8 cellular contexts compared by ENCODE assay signal in the genomic region with DNA sequence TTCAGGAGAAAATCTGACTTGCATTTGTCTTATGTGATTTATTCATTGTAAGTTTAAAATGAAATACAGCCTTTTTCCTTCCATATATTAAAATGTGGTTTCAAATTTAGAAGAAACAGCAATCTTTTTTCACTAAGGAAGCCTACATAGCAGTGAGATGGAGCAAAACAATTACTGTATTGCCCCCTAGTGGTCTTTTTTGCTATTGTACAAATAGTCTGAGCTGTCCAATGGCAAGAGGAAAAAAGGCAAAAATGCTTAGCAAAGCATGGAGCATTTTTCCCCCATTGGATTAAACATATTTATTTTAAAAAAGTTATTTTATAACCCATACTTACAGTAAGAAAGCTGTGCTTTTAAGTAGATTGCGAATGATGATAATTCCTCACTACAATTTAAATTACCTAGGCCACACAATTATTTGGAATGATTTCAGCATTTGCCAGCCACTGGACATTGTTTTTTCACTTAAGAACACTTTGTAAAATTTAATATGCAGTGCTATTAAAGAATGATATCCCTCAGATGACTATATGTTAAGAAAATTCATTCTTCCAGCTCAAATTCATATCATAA.
A peak's percentile ranks its signal among the peaks of the same experiment; 100 is the strongest.
DNase-seq lines count a peak whose midpoint lies in the region; ATAC-seq and TF ChIP-seq lines count a peak whose summit lies in the region.

No MANE protein-coding gene starts in this region.

- H3K9ac ChIP-seq in mesenchymal stem cell (ENCODE audit: low read length): peak overlapping the region; percentile 39

- WGBS in mesenchymal stem cell: no CpG with 5 or more reads among the region's 1 CpG

- H2AFZ ChIP-seq in PC-9: no peak overlapping the region
- H2AFZ ChIP-seq in mesenchymal stem cell (ENCODE audit: low read depth, low read length): no peak overlapping the region

- H3K36me3 ChIP-seq in PC-9 (ENCODE audit: low read depth) (no peaks in the 10 kb centered on the region), mesenchymal stem cell (ENCODE audit: control insufficient read depth in 1 of 2, insufficient read depth in 2 of 2, low read depth in 1 of 2, low read length in 2 of 2) (no peaks in the 10 kb centered on the region)

- H3K4me1 ChIP-seq in PC-9 (replicated peaks; ENCODE audit: insufficient read depth): peaks cover 14% of the 10 kb centered on the region
- no peaks in the 10 kb centered on the region for H3K4me1 ChIP-seq in mesenchymal stem cell (ENCODE audit: control insufficient read depth, insufficient read depth, low read depth, low read length)

- H3K27ac Mint-ChIP-seq in activated naive CD8-positive, alpha-beta T cell treated with anti-CD3 and anti-CD28 coated beads, Interleukin-2, amount 10 ng/mL, durations not matched to agents 7 days and 5 days: no peak overlapping the region
- no peak overlapping the region for H3K27ac Mint-ChIP-seq in activated naive CD8-positive, alpha-beta T cell treated with anti-CD3 and anti-CD28 coated beads for 36 hours

- H3K18ac ChIP-seq in mesenchymal stem cell (ENCODE audit: low read depth in 1 of 2, low read length in 2 of 2): no peak overlapping the region

- H3K4me3 ChIP-seq in PC-9 (no peak overlapping the region), mesenchymal stem cell (ENCODE audit: insufficient read depth in 1 of 2, low read depth in 1 of 2, low read length in 2 of 2) (no peak overlapping the region)

- TF ChIP-seq CTCF in PC-9 (conservative IDR thresholded peaks at IDR 0.05): peak; percentile 89

- BruUV-seq in PC-9 (replicated peaks; lab: Mats Ljungman, UMichigan): no TSS peak

- no peaks in the 10 kb centered on the region for H3K36me3 Mint-ChIP-seq in activated naive CD8-positive, alpha-beta T cell treated with anti-CD3 and anti-CD28 coated beads, Interleukin-2, amount 10 ng/mL, durations not matched to agents 7 days and 5 days
- H3K36me3 Mint-ChIP-seq in activated naive CD8-positive, alpha-beta T cell treated with anti-CD3 and anti-CD28 coated beads for 36 hours: no peaks in the 10 kb centered on the region

- DNase-seq in activated naive CD8-positive, alpha-beta T cell treated with anti-CD3 and anti-CD28 coated beads, Interleukin-2, amount 10 ng/mL, durations not matched to agents 7 days and 5 days: no peak
- DNase-seq in activated naive CD8-positive, alpha-beta T cell treated with anti-CD3 and anti-CD28 coated beads for 36 hours: no peak
- DNase-seq in H4 (ENCODE audit: low spot score) (peak; percentile 57), KG1 (lab: John Stamatoyannopoulos, UW) (peak; percentile 69), PC-9 (peak in 1 of 2 experiments; percentile 62), dermis microvascular lymphatic vessel endothelial cell (ENCODE audit: low read depth in 2 of 2) (peak; percentile 63 to 70), mesenchymal stem cell (peak; percentile 79)
- no peak for DNase-seq in activated CD4-positive, alpha-beta T cell treated with anti-CD3 and anti-CD28 coated beads, Interleukin-2, amount 50 U/mL, for 1 hour

- ATAC-seq in activated naive CD8-positive, alpha-beta T cell treated with anti-CD3 and anti-CD28 coated beads, Interleukin-2, amount 10 ng/mL, durations not matched to agents 7 days and 5 days (ENCODE audit: low read depth): peak; percentile 73

- no peak overlapping the region for H2BK5ac ChIP-seq in mesenchymal stem cell (ENCODE audit: low read depth, low read length, poor library complexity, severe bottlenecking)

- CTCF ChIA-PET in PC-9 (lab: Charles Lee): interaction anchor here (0.5 to 0.9 kb wide), 5 partner anchors 25 to 1428 kb away, joined by 3 to 6 read pairs (median 4); a partner anchor contains a TSS

- no peak overlapping the region for H3K4ac ChIP-seq in mesenchymal stem cell (ENCODE audit: low read depth in 1 of 2, low read length in 2 of 2)

- H2BK12ac ChIP-seq in mesenchymal stem cell (ENCODE audit: low read length in 2 of 2): no peak overlapping the region

- H4K20me1 ChIP-seq in PC-9 (ENCODE audit: insufficient read depth): no peaks in the 10 kb centered on the region

- no peak overlapping the region for H3K14ac ChIP-seq in mesenchymal stem cell (ENCODE audit: low read length in 2 of 2)

- intact Hi-C loops in PC-9 (cut with micrococcal nuclease; ENCODE audit: unreplicated experiment): loop anchor here (1.0 to 10.0 kb wide), 5 partner anchors 121 to 1173 kb away; no protein-coding TSS in a partner anchor

- no peak overlapping the region for H3K23ac ChIP-seq in mesenchymal stem cell (ENCODE audit: low read length in 2 of 2)

- H2AK5ac ChIP-seq in mesenchymal stem cell (ENCODE audit: low read length, severe bottlenecking): no peak overlapping the region

- no peak overlapping the region for H2BK15ac ChIP-seq in mesenchymal stem cell (ENCODE audit: low read depth, poor library complexity, severe bottlenecking)

- no peaks in the 10 kb centered on the region for H3K9me3 Mint-ChIP-seq in activated naive CD8-positive, alpha-beta T cell treated with anti-CD3 and anti-CD28 coated beads, Interleukin-2, amount 10 ng/mL, durations not matched to agents 7 days and 5 days
- H3K9me3 Mint-ChIP-seq in activated naive CD8-positive, alpha-beta T cell treated with anti-CD3 and anti-CD28 coated beads for 36 hours: no peaks in the 10 kb centered on the region

- H3K27me3 ChIP-seq in PC-9 (ENCODE audit: insufficient read depth, low read depth) (no peaks in the 10 kb centered on the region), mesenchymal stem cell (ENCODE audit: control insufficient read depth in 1 of 2, insufficient read depth in 1 of 2, low read length in 2 of 2) (no peaks in the 10 kb centered on the region)

- POLR2A ChIA-PET in activated naive CD8-positive, alpha-beta T cell treated with anti-CD3 and anti-CD28 coated beads, Interleukin-2, amount 10 ng/mL, durations not matched to agents 7 days and 5 days (lab: Charles Lee): no interaction called here
- POLR2A ChIA-PET in PC-9 (lab: Charles Lee; ENCODE audit: unreplicated experiment): no interaction called here

- H3K4me3 Mint-ChIP-seq in activated naive CD8-positive, alpha-beta T cell treated with anti-CD3 and anti-CD28 coated beads, Interleukin-2, amount 10 ng/mL, durations not matched to agents 7 days and 5 days: no peak overlapping the region
- H3K4me3 Mint-ChIP-seq in activated naive CD8-positive, alpha-beta T cell treated with anti-CD3 and anti-CD28 coated beads for 36 hours: no peak overlapping the region

- H2BK120ac ChIP-seq in mesenchymal stem cell (ENCODE audit: low read depth, low read length): no peak overlapping the region

- no peaks in the 10 kb centered on the region for H3K79me1 ChIP-seq in mesenchymal stem cell (replicated peaks; ENCODE audit: low read length, poor library complexity, severe bottlenecking)

- H3K4me1 Mint-ChIP-seq in activated naive CD8-positive, alpha-beta T cell treated with anti-CD3 and anti-CD28 coated beads, Interleukin-2, amount 10 ng/mL, durations not matched to agents 7 days and 5 days: no peaks in the 10 kb centered on the region
- no peaks in the 10 kb centered on the region for H3K4me1 Mint-ChIP-seq in activated naive CD8-positive, alpha-beta T cell treated with anti-CD3 and anti-CD28 coated beads for 36 hours

- no peaks in the 10 kb centered on the region for H3K79me2 ChIP-seq in PC-9 (ENCODE audit: low read depth)

- no peaks in the 10 kb centered on the region for H3K9me2 ChIP-seq in PC-9 (ENCODE audit: insufficient read depth)

- H3K27me3 Mint-ChIP-seq in activated naive CD8-positive, alpha-beta T cell treated with anti-CD3 and anti-CD28 coated beads, Interleukin-2, amount 10 ng/mL, durations not matched to agents 7 days and 5 days: peaks cover 7% of the 10 kb centered on the region
- peaks cover 10% of the 10 kb centered on the region for H3K27me3 Mint-ChIP-seq in activated naive CD8-positive, alpha-beta T cell treated with anti-CD3 and anti-CD28 coated beads for 36 hours

- H4K91ac ChIP-seq in mesenchymal stem cell (ENCODE audit: low read length): no peak overlapping the region

- H3K27ac ChIP-seq in PC-9 (no peak overlapping the region), mesenchymal stem cell (ENCODE audit: low read length, poor library complexity, severe bottlenecking) (no peak overlapping the region)

- H4K8ac ChIP-seq in mesenchymal stem cell (ENCODE audit: low read length): no peak overlapping the region

- no peaks in the 10 kb centered on the region for H3K9me3 ChIP-seq in PC-9 (ENCODE audit: insufficient read depth, low read depth)
- H3K9me3 ChIP-seq in mesenchymal stem cell (ENCODE audit: control insufficient read depth, low read length): no peaks in the 10 kb centered on the region

- H3K4me2 ChIP-seq in PC-9 (no peak overlapping the region), mesenchymal stem cell (ENCODE audit: low read length, poor library complexity, severe bottlenecking) (no peak overlapping the region)

- H3F3A ChIP-seq in PC-9 (ENCODE audit: insufficient read depth, low read depth): peaks cover 4% of the 10 kb centered on the region; the same call in 1 of the 2 replicates

Comparison
In these comparisons a context has a peak if more than half of its experiments do, and no peak if none do; other contexts are left out.
1. DNase-seq: peak in H4 (single experiment), KG1 (single experiment), dermis microvascular lymphatic vessel endothelial cell (2 of 2) and mesenchymal stem cell (single experiment); none in activated naive CD8-positive, alpha-beta T cell treated with anti-CD3 and anti-CD28 coated beads, Interleukin-2, amount 10 ng/mL, durations not matched to agents 7 days and 5 days (single experiment), activated naive CD8-positive, alpha-beta T cell treated with anti-CD3 and anti-CD28 coated beads for 36 hours (single experiment) and activated CD4-positive, alpha-beta T cell treated with anti-CD3 and anti-CD28 coated beads, Interleukin-2, amount 50 U/mL, for 1 hour (single experiment).